1 cellular context compared by ENCODE assay signal in the genomic region with DNA sequence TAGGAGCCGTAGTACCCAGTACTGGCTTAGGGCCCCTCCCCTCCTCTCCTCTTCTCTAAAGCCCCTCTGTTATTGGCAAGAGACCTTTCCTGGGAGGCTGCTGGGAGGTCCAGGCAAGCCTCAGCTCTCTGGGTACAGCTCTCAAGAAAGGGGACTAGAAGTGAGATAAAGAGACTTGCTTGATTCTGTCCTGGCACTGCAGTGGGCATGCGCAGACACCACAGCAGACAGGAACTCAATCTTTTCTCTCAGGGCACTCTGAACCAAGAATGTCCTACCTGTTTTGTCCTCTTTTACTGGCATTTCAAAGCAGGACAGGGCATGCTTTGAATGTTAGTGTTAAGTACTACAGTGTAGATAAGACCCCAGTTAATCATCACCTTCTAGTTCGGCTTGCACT.
TF ChIP-seq lines count a peak whose summit lies in the region.

No MANE protein-coding gene starts in this region.

TF ChIP-seq in H1, 55 proteins besides CTCF, POLR2A, EP300 and RAD21:
- TF ChIP-seq RNF2 (IDR thresholded peaks at IDR 0.05; ENCODE audit: borderline replicate concordance, low read depth, low read length, missing control alignments, poor library complexity, severe bottlenecking) (no peak), CHD1 (IDR thresholded peaks at IDR 0.05; ENCODE audit: low read depth, low read length) (no peak), HDAC2 (IDR thresholded peaks at IDR 0.05; ENCODE audit: borderline replicate concordance in 1 of 2, low read depth in 2 of 2, low read length in 2 of 2) (no peak), TBP (IDR thresholded peaks at IDR 0.05; ENCODE audit: low read depth, low read length) (no peak), CREB1 (IDR thresholded peaks at IDR 0.05) (no peak), YY1 (IDR thresholded peaks at IDR 0.05; ENCODE audit: low read depth, low read length) (no peak), ASH2L (IDR thresholded peaks at IDR 0.05; ENCODE audit: low read length) (no peak), CHD2 (IDR thresholded peaks at IDR 0.05; ENCODE audit: low read length) (no peak), SIX5 (IDR thresholded peaks at IDR 0.05; ENCODE audit: low read depth, low read length) (no peak)
- TF ChIP-seq, protein P1, sequence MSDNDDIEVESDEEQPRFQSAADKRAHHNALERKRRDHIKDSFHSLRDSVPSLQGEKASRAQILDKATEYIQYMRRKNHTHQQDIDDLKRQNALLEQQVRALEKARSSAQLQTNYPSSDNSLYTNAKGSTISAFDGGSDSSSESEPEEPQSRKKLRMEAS (IDR thresholded peaks at IDR 0.05), result no peak
- TF ChIP-seq, protein P2, sequence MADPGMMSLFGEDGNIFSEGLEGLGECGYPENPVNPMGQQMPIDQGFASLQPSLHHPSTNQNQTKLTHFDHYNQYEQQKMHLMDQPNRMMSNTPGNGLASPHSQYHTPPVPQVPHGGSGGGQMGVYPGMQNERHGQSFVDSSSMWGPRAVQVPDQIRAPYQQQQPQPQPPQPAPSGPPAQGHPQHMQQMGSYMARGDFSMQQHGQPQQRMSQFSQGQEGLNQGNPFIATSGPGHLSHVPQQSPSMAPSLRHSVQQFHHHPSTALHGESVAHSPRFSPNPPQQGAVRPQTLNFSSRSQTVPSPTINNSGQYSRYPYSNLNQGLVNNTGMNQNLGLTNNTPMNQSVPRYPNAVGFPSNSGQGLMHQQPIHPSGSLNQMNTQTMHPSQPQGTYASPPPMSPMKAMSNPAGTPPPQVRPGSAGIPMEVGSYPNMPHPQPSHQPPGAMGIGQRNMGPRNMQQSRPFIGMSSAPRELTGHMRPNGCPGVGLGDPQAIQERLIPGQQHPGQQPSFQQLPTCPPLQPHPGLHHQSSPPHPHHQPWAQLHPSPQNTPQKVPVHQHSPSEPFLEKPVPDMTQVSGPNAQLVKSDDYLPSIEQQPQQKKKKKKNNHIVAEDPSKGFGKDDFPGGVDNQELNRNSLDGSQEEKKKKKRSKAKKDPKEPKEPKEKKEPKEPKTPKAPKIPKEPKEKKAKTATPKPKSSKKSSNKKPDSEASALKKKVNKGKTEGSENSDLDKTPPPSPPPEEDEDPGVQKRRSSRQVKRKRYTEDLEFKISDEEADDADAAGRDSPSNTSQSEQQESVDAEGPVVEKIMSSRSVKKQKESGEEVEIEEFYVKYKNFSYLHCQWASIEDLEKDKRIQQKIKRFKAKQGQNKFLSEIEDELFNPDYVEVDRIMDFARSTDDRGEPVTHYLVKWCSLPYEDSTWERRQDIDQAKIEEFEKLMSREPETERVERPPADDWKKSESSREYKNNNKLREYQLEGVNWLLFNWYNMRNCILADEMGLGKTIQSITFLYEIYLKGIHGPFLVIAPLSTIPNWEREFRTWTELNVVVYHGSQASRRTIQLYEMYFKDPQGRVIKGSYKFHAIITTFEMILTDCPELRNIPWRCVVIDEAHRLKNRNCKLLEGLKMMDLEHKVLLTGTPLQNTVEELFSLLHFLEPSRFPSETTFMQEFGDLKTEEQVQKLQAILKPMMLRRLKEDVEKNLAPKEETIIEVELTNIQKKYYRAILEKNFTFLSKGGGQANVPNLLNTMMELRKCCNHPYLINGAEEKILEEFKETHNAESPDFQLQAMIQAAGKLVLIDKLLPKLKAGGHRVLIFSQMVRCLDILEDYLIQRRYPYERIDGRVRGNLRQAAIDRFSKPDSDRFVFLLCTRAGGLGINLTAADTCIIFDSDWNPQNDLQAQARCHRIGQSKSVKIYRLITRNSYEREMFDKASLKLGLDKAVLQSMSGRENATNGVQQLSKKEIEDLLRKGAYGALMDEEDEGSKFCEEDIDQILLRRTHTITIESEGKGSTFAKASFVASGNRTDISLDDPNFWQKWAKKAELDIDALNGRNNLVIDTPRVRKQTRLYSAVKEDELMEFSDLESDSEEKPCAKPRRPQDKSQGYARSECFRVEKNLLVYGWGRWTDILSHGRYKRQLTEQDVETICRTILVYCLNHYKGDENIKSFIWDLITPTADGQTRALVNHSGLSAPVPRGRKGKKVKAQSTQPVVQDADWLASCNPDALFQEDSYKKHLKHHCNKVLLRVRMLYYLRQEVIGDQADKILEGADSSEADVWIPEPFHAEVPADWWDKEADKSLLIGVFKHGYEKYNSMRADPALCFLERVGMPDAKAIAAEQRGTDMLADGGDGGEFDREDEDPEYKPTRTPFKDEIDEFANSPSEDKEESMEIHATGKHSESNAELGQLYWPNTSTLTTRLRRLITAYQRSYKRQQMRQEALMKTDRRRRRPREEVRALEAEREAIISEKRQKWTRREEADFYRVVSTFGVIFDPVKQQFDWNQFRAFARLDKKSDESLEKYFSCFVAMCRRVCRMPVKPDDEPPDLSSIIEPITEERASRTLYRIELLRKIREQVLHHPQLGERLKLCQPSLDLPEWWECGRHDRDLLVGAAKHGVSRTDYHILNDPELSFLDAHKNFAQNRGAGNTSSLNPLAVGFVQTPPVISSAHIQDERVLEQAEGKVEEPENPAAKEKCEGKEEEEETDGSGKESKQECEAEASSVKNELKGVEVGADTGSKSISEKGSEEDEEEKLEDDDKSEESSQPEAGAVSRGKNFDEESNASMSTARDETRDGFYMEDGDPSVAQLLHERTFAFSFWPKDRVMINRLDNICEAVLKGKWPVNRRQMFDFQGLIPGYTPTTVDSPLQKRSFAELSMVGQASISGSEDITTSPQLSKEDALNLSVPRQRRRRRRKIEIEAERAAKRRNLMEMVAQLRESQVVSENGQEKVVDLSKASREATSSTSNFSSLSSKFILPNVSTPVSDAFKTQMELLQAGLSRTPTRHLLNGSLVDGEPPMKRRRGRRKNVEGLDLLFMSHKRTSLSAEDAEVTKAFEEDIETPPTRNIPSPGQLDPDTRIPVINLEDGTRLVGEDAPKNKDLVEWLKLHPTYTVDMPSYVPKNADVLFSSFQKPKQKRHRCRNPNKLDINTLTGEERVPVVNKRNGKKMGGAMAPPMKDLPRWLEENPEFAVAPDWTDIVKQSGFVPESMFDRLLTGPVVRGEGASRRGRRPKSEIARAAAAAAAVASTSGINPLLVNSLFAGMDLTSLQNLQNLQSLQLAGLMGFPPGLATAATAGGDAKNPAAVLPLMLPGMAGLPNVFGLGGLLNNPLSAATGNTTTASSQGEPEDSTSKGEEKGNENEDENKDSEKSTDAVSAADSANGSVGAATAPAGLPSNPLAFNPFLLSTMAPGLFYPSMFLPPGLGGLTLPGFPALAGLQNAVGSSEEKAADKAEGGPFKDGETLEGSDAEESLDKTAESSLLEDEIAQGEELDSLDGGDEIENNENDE (IDR thresholded peaks at IDR 0.05; ENCODE audit: insufficient replicate concordance, low read length), result no peak
TF ChIP-seq in H1: peak in this region for 0.
